Comparison of ENCODE assay signal across 9 cellular contexts in the genomic region with DNA sequence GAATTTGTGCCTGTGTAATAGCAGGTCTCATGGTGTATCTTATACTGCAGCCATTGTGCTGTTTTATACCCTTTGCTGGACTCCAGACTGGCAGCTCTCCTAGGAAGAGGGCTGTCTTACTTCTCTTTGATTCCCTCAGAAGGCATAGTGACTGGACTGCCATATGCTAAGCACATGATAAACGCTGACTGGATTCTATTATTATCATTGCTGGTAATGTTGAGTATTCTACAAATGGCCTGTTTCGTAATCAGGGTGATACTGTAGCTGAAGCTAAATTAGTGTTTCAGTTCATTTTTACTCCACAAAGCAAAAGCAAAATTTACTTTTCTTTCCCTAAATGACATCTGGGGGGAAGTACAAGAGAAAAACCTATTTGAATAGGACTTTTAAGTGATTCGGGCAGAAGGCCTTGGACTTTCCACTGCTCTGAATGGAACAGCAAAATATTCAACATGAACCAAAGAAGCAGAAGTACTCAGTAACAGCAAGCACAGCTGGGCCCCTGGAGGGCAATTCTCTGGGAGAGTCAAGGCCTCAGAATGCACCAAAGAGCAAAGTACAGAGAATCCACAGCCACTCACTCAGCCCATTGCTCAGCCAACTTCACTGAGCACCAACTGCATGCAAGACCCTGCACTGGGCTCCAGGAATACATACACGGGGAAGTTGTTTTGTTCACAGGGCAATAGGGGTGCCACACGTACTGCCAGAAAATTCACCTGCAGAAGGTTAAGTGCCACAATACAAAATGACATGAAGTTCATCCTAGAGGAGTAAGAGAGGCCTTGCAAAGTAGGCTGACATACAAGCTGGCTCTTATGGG. TPM values are rescaled to one million over a fixed set of nuclear protein-coding genes. Genes with fewer than 3 reads are reported as not detected.
DNase-seq lines count a peak whose midpoint lies in the region; ATAC-seq and TF ChIP-seq lines count a peak whose summit lies in the region.
"Had no signal": no experiment of that assay in that cellular context is flagged by ENCODE, and none has a peak within 500 bp of the region (broad histone marks: within the 10 kb centered on the region; RNA-seq: fewer than 3 reads in every experiment).

No MANE protein-coding gene starts in this region.

- peak; percentile 75 to 78 for ATAC-seq in activated CD4-positive, CD25-positive, alpha-beta regulatory T cell treated with anti-CD3 and anti-CD28 coated beads, Interleukin-2, amount 50 U/mL, for 24 hours
- ATAC-seq in HG02763 (IDR thresholded peaks at IDR 0.05; ENCODE audit: unreplicated experiment) = peak; percentile 70
- peak; percentile 69 for ATAC-seq in stimulated activated naive CD8-positive, alpha-beta T cell treated with anti-CD3 and anti-CD28 coated beads, Interleukin-15, amount 100 ng/mL, for 72 hours

- no peak for TF ChIP-seq POLR2A in prostate gland (IDR thresholded peaks at IDR 0.05)

- H3K4me1 ChIP-seq in prostate gland (replicated peaks) = no peaks in the 10 kb centered on the region

- no peak overlapping the region for H3K4me3 ChIP-seq in prostate gland
- H3K4me3 ChIP-seq: BLaER1 had no signal

- H3K9me3 Mint-ChIP-seq in stimulated activated naive CD8-positive, alpha-beta T cell treated with anti-CD3 and anti-CD28 coated beads, Interleukin-15, amount 100 ng/mL, for 72 hours = no peaks in the 10 kb centered on the region

- peak overlapping the region; percentile 1 to 40 for H3K4me3 Mint-ChIP-seq in stimulated activated naive CD8-positive, alpha-beta T cell treated with anti-CD3 and anti-CD28 coated beads, Interleukin-15, amount 100 ng/mL, for 72 hours

- no peaks in the 10 kb centered on the region for H3K27me3 Mint-ChIP-seq in stimulated activated naive CD8-positive, alpha-beta T cell treated with anti-CD3 and anti-CD28 coated beads, Interleukin-15, amount 100 ng/mL, for 72 hours

- H3K36me3 ChIP-seq in prostate gland = no peaks in the 10 kb centered on the region
- H3K36me3 ChIP-seq: BLaER1 had no signal

- no peak for DNase-seq in activated CD4-positive, CD25-positive, alpha-beta regulatory T cell (lab: John Stamatoyannopoulos, UW)
- peak; percentile 95 for DNase-seq in NOMO-1 treated with DMSO at 0.1 percent for 48 hours (lab: John Stamatoyannopoulos, UW; ENCODE audit: unreplicated experiment)
- DNase-seq in fibroblast of the conjunctiva (ENCODE audit: low read depth) = peak; percentile 44
- no peak for DNase-seq in stimulated activated naive CD8-positive, alpha-beta T cell treated with anti-CD3 and anti-CD28 coated beads, Interleukin-15, amount 100 ng/mL, for 72 hours
- DNase-seq in NCI-H446 treated with DMSO at 0.1 percent for 48 hours (lab: John Stamatoyannopoulos, UW) = no peak
- no peak for DNase-seq in prostate gland (ENCODE audit: low spot score)

- no peaks in the 10 kb centered on the region for H3K9me3 ChIP-seq in prostate gland
- H3K9me3 ChIP-seq: BLaER1 had no signal

- no peak for TF ChIP-seq CTCF in prostate gland (IDR thresholded peaks at IDR 0.05)

- no peaks in the 10 kb centered on the region for H3K27me3 ChIP-seq in prostate gland (replicated peaks; ENCODE audit: insufficient read depth)
- H3K27me3 ChIP-seq: BLaER1 had no signal

- no peak overlapping the region for H3K27ac ChIP-seq in prostate gland
- H3K27ac ChIP-seq: BLaER1 had no signal

- intact Hi-C loops in prostate gland (cut with DNase I) = no loop called here

- H3K27ac Mint-ChIP-seq in stimulated activated naive CD8-positive, alpha-beta T cell treated with anti-CD3 and anti-CD28 coated beads, Interleukin-15, amount 100 ng/mL, for 72 hours = peak overlapping the region; percentile 34 to 95

- H3K4me1 Mint-ChIP-seq in stimulated activated naive CD8-positive, alpha-beta T cell treated with anti-CD3 and anti-CD28 coated beads, Interleukin-15, amount 100 ng/mL, for 72 hours = peaks cover 40% of the 10 kb centered on the region

- 62% methylated on average over 5 of the region's 5 CpGs for WGBS in prostate gland

RNA-seq across cellular contexts. Expression of gene BCL2A1, which starts 7.9 kb away (rescaled TPM):
- total RNA-seq in prostate gland = 1 to 10 TPM in 1 of 2 donors, under 1 TPM in 1; 0.57 to 2.7 TPM

Comparison
In these comparisons a context has a peak if more than half of its experiments do, and no peak if none do; other contexts are left out.
1. DNase-seq: peak in NOMO-1 treated with DMSO at 0.1 percent for 48 hours (single experiment) and fibroblast of the conjunctiva (single experiment); none in activated CD4-positive, CD25-positive, alpha-beta regulatory T cell (0 of 4), stimulated activated naive CD8-positive, alpha-beta T cell treated with anti-CD3 and anti-CD28 coated beads, Interleukin-15, amount 100 ng/mL, for 72 hours (0 of 2), NCI-H446 treated with DMSO at 0.1 percent for 48 hours (single experiment) and prostate gland (single experiment).
2. Peak in every context shown above with its lines, with median percentiles within 50 percentile points of each other: ATAC-seq.